ENCODE assay signal across 8 cellular contexts in the genomic region with DNA sequence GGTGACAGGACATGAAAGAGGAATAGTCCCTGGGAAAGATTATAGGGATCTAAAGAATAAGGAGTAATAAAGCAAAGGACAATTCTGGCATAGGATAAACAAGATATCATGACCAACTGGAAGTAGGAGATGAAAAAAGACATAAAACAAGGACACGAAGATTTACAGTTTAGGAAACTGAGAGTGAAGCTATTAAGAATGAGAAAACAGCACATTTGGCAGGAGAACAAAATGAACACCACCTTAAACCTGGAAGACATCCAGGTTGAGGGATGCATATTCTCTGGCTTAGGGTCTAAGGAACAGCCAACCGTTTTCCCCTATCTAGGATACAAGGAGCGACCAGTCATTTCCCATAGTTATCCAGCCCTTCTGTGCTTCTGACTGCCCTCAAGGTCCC. TPM values are rescaled to one million over a fixed set of nuclear protein-coding genes. Genes with fewer than 3 reads are reported as not detected.
DNase-seq lines count a peak whose midpoint lies in the region; ATAC-seq and TF ChIP-seq lines count a peak whose summit lies in the region.

No MANE protein-coding gene starts in this region.

- H3K4me1 ChIP-seq in HUES6 (ENCODE audit: control insufficient read depth, insufficient read depth, low read length) (peaks cover 14% of the 10 kb centered on the region), mucosa of stomach (ENCODE audit: control insufficient read depth, insufficient read depth, low read length) (peaks cover 32% of the 10 kb centered on the region)
- H3K4me1 ChIP-seq in effector memory CD4-positive, alpha-beta T cell (ENCODE audit: control insufficient read depth, insufficient read depth, low read length, poor library complexity, severe bottlenecking): peaks cover 18% of the 10 kb centered on the region

- TF ChIP-seq CTCF in AG09309 (IDR thresholded peaks at IDR 0.05; ENCODE audit: control insufficient read depth, insufficient read depth, low read depth, low read length, missing control alignments): no peak
- no peak for TF ChIP-seq CTCF in MCF 10A (IDR thresholded peaks at IDR 0.05; ENCODE audit: unreplicated experiment)

- H3K36me3 ChIP-seq in HUES6 (ENCODE audit: control insufficient read depth, insufficient read depth, low read length) (peaks cover 7% of the 10 kb centered on the region), mucosa of stomach (ENCODE audit: control insufficient read depth, insufficient read depth, low read length) (no peaks in the 10 kb centered on the region)
- H3K36me3 ChIP-seq in effector memory CD4-positive, alpha-beta T cell (ENCODE audit: control insufficient read depth, insufficient read depth, low read length): no peaks in the 10 kb centered on the region

- peak overlapping the region; percentile 97 for H3K4me3 Mint-ChIP-seq in MCF 10A (ENCODE audit: unreplicated experiment)

- POLR2A ChIA-PET in MCF 10A (lab: Yijun Ruan, JAX): interaction anchor here (0.5 to 5.3 kb wide), 5 partner anchors 9 to 558 kb away, joined by 3 to 67 read pairs (median 3); a partner anchor contains a TSS

- H3K9ac ChIP-seq in HUES6 (ENCODE audit: low read length) (no peak overlapping the region), mucosa of stomach (ENCODE audit: low read length) (peak overlapping the region; percentile 88)

- H3K9me3 ChIP-seq in HUES6 (ENCODE audit: control insufficient read depth, insufficient read depth, low read depth, low read length) (peaks cover 4% of the 10 kb centered on the region; the same call in 1 of the 2 replicates), mucosa of stomach (ENCODE audit: control insufficient read depth, low read length) (no peaks in the 10 kb centered on the region)
- H3K9me3 ChIP-seq in effector memory CD4-positive, alpha-beta T cell (ENCODE audit: control insufficient read depth, low read length): no peaks in the 10 kb centered on the region

- DNase-seq in AG09309 (ENCODE audit: low read depth) (no peak), MCF 10A (ENCODE audit: unreplicated experiment) (no peak), NCI-H1417 (lab: John Stamatoyannopoulos, UW) (no peak)
- no peak for DNase-seq in effector memory CD4-positive, alpha-beta T cell

- peak overlapping the region; percentile 77 for H3K4me3 ChIP-seq in AG09309 (ENCODE audit: control insufficient read depth, low read depth, low read length)
- H3K4me3 ChIP-seq in HUES6 (ENCODE audit: low read depth, low read length): peak overlapping the region; percentile 87
- H3K4me3 ChIP-seq in mucosa of stomach (ENCODE audit: low read length): no peak overlapping the region
- no peak overlapping the region for H3K4me3 ChIP-seq in effector memory CD4-positive, alpha-beta T cell (ENCODE audit: insufficient read depth, low read depth, low read length, poor library complexity, severe bottlenecking)

- peak overlapping the region; percentile 99 for H3K27ac Mint-ChIP-seq in MCF 10A (ENCODE audit: low read depth, unreplicated experiment)

- intact Hi-C loops in MCF 10A (cut with micrococcal nuclease): no loop called here

- H3K9me3 Mint-ChIP-seq in MCF 10A (ENCODE audit: unreplicated experiment): no peaks in the 10 kb centered on the region

- peaks cover 20% of the 10 kb centered on the region for H3K4me1 Mint-ChIP-seq in MCF 10A (ENCODE audit: insufficient read depth, unreplicated experiment)

- no peaks in the 10 kb centered on the region for H3K27me3 Mint-ChIP-seq in MCF 10A (ENCODE audit: insufficient read depth, unreplicated experiment)

- no peak overlapping the region for H3K27ac ChIP-seq in HUES6 (ENCODE audit: low read depth, low read length)
- no peak overlapping the region for H3K27ac ChIP-seq in effector memory CD4-positive, alpha-beta T cell (ENCODE audit: insufficient read depth, low read length, poor library complexity, severe bottlenecking)

- CTCF ChIA-PET in MCF 10A (lab: Yijun Ruan, JAX): no interaction called here

- BruUV-seq in MCF 10A (replicated peaks; lab: Mats Ljungman, UMichigan): no TSS peak

- no peaks in the 10 kb centered on the region for H3K27me3 ChIP-seq in HUES6 (ENCODE audit: control insufficient read depth, insufficient read depth, low read length)
- H3K27me3 ChIP-seq in mucosa of stomach (ENCODE audit: control insufficient read depth, insufficient read depth, low read length): no peaks in the 10 kb centered on the region
- H3K27me3 ChIP-seq in effector memory CD4-positive, alpha-beta T cell (replicated peaks; ENCODE audit: control insufficient read depth, insufficient read depth, low read length, poor library complexity, severe bottlenecking): no peaks in the 10 kb centered on the region

- peaks cover 14% of the 10 kb centered on the region for H3K36me3 Mint-ChIP-seq in MCF 10A (ENCODE audit: insufficient read depth, unreplicated experiment)

- ATAC-seq in GM21723 (IDR thresholded peaks at IDR 0.05; ENCODE audit: unreplicated experiment) (no peak), GM21717 (IDR thresholded peaks at IDR 0.05; ENCODE audit: unreplicated experiment) (no peak)

RNA-seq across cellular contexts. Expression of a gene that starts 1.9 kb away (rescaled TPM):
- total RNA-seq in MCF 10A (2022): 65.8 and 73.6 TPM in 2 replicates

Comparison
In these comparisons a context has a peak if more than half of its experiments do, and no peak if none do; other contexts are left out.
1. H3K4me3 ChIP-seq: peak in AG09309 (single experiment) and HUES6 (single experiment); none in mucosa of stomach (single experiment) and effector memory CD4-positive, alpha-beta T cell (single experiment).